In genomic region chr14:91267965-91268437, GRCh38 we compare ENCODE assay signal across 29 cellular contexts. TPM values are rescaled to one million over a fixed set of nuclear protein-coding genes. Genes with fewer than 3 reads are reported as not detected.
A peak's percentile ranks its signal among the peaks of the same experiment; 100 is the strongest.
DNase-seq lines count a peak whose midpoint lies in the region; ATAC-seq, FAIRE-seq and TF ChIP-seq lines count a peak whose summit lies in the region.
"Had no signal": no experiment of that assay in that cellular context is flagged by ENCODE, and none has a peak within 500 bp of the region (broad histone marks: within the 10 kb centered on the region; RNA-seq: fewer than 3 reads in every experiment).

No MANE protein-coding gene starts in this region.

- H3K36me3 ChIP-seq in CD8-positive, alpha-beta T cell (ENCODE audit: insufficient read depth, low read length), result peaks cover 24% of the 10 kb centered on the region
- H3K36me3 ChIP-seq: SJCRH30 had no signal

- no peak for FAIRE-seq in urothelium cell line (lab: Jason Lieb, UNC)
- FAIRE-seq: bronchial epithelial cell, D721Med had no signal

- POLR2A ChIA-PET in CD8-positive, alpha-beta T cell (lab: Charles Lee), result no interaction called here

- H3K27me3 Mint-ChIP-seq in T-helper 2 cell treated with Interferon-gamma antibody and Interleukin-4, amounts not matched to agents 5 μg/mL and 100 μg/mL, for 36 hours (ENCODE audit: low read depth), result peaks cover 5% of the 10 kb centered on the region
- H3K27me3 Mint-ChIP-seq in CD8-positive, alpha-beta T cell (ENCODE audit: low read depth), result no peaks in the 10 kb centered on the region
- H3K27me3 Mint-ChIP-seq in activated T-helper 17 cell treated with anti-CD3 and anti-CD28 coated beads, Interleukin-2, amount 50 U/mL, for 72 hours, result no peaks in the 10 kb centered on the region
- peaks cover 2% of the 10 kb centered on the region for H3K27me3 Mint-ChIP-seq in memory B cell

- no peak for DNase-seq in T-helper 2 cell treated with Interferon-gamma antibody and Interleukin-4, amounts not matched to agents 5 μg/mL and 100 μg/mL, for 36 hours (ENCODE audit: low spot score)
- no peak for DNase-seq in T-helper 2 cell
- no peak for DNase-seq in CD8-positive, alpha-beta T cell
- DNase-seq in memory B cell (ENCODE audit: low spot score in 2 of 2), result no peak
- no peak for DNase-seq in stimulated activated CD4-positive, alpha-beta T cell treated with anti-CD3 and anti-CD28 coated beads, Interleukin-2, amount 100 ng/mL, for 48 hours
- no peak for DNase-seq in NCI-H774 (lab: John Stamatoyannopoulos, UW)
- no peak for DNase-seq in urothelium cell line (ENCODE audit: low spot score)
- DNase-seq: 8988T; activated CD8-positive, alpha-beta memory T cell treated with anti-CD3 and anti-CD28 coated beads for 24 hours; activated gamma-delta T cell treated with Interleukin-2 at 50 U/mL for 16 hours; activated T-cell treated with anti-CD3 and anti-CD28 coated beads for 4 hours; aorta; C1 segment of cervical spinal cord; DND-41; hypothalamus; KBM-7; left cardiac atrium; NCI-H1092; NCI-H1694 treated with DMSO at 0.1 percent for 48 hours; NCI-H446; NCI-H748 treated with DMSO at 0.1 percent for 48 hours; nephron progenitor cell; SJCRH30; stimulated activated CD4-positive, alpha-beta T cell treated with anti-CD3 and anti-CD28 coated beads, Interleukin-4, amount 100 ng/mL, for 4 hours had no signal

- no peaks in the 10 kb centered on the region for H3K27me3 ChIP-seq in CD8-positive, alpha-beta T cell (ENCODE audit: insufficient read depth, low read length)
- H3K27me3 ChIP-seq: SJCRH30 had no signal

- H3K27ac Mint-ChIP-seq in T-helper 2 cell treated with Interferon-gamma antibody and Interleukin-4, amounts not matched to agents 5 μg/mL and 100 μg/mL, for 36 hours, result peak overlapping the region; percentile 10
- peak overlapping the region; percentile 30 for H3K27ac Mint-ChIP-seq in CD8-positive, alpha-beta T cell
- peak overlapping the region; percentile 6 for H3K27ac Mint-ChIP-seq in activated T-helper 17 cell treated with anti-CD3 and anti-CD28 coated beads, Interleukin-2, amount 50 U/mL, for 72 hours
- peak overlapping the region; percentile 72 for H3K27ac Mint-ChIP-seq in memory B cell
- H3K27ac Mint-ChIP-seq: nephron progenitor cell, type B pancreatic cell had no signal

- H3K4me1 ChIP-seq in CD8-positive, alpha-beta T cell (ENCODE audit: insufficient read depth, low read length), result peaks cover 19% of the 10 kb centered on the region

- CTCF ChIA-PET in CD8-positive, alpha-beta T cell (lab: Charles Lee), result interaction anchor here (1.4 to 1.9 kb wide), 3 partner anchors 19 to 91 kb away, joined by 4 to 6 read pairs (median 5); no protein-coding TSS in a partner anchor

- TF ChIP-seq CTCF in CD8-positive, alpha-beta T cell (IDR thresholded peaks at IDR 0.05), result no peak

- H3K27ac ChIP-seq in CD8-positive, alpha-beta T cell (ENCODE audit: low read depth, low read length), result no peak overlapping the region

- H3K4me1 Mint-ChIP-seq in T-helper 2 cell treated with Interferon-gamma antibody and Interleukin-4, amounts not matched to agents 5 μg/mL and 100 μg/mL, for 36 hours (ENCODE audit: low read depth), result peaks cover 34% of the 10 kb centered on the region
- peaks cover 32% of the 10 kb centered on the region for H3K4me1 Mint-ChIP-seq in CD8-positive, alpha-beta T cell (ENCODE audit: low read depth)
- peaks cover 23% of the 10 kb centered on the region for H3K4me1 Mint-ChIP-seq in activated T-helper 17 cell treated with anti-CD3 and anti-CD28 coated beads, Interleukin-2, amount 50 U/mL, for 72 hours
- peaks cover 11% of the 10 kb centered on the region for H3K4me1 Mint-ChIP-seq in memory B cell

- H3K4me3 ChIP-seq in CD8-positive, alpha-beta T cell (ENCODE audit: low read depth, low read length), result no peak overlapping the region
- H3K4me3 ChIP-seq: lung had no signal

- intact Hi-C loops in CD8-positive, alpha-beta T cell (cut with DNase I, micrococcal nuclease), result loop anchor here in 1 of 2 experiments (5.0 kb wide), 1 partner anchor 91 kb away; no protein-coding TSS in a partner anchor

- H3K36me3 Mint-ChIP-seq in T-helper 2 cell treated with Interferon-gamma antibody and Interleukin-4, amounts not matched to agents 5 μg/mL and 100 μg/mL, for 36 hours (ENCODE audit: low read depth), result peaks cover 39% of the 10 kb centered on the region
- peaks cover 46% of the 10 kb centered on the region for H3K36me3 Mint-ChIP-seq in CD8-positive, alpha-beta T cell
- peaks cover 37% of the 10 kb centered on the region for H3K36me3 Mint-ChIP-seq in activated T-helper 17 cell treated with anti-CD3 and anti-CD28 coated beads, Interleukin-2, amount 50 U/mL, for 72 hours (ENCODE audit: low read depth)
- peaks cover 28% of the 10 kb centered on the region for H3K36me3 Mint-ChIP-seq in memory B cell

- no peaks in the 10 kb centered on the region for H3K9me3 ChIP-seq in CD8-positive, alpha-beta T cell (ENCODE audit: low read length)
- H3K9me3 ChIP-seq: SJCRH30 had no signal

- no peak overlapping the region for H3K4me3 Mint-ChIP-seq in T-helper 2 cell treated with Interferon-gamma antibody and Interleukin-4, amounts not matched to agents 5 μg/mL and 100 μg/mL, for 36 hours
- no peak overlapping the region for H3K4me3 Mint-ChIP-seq in CD8-positive, alpha-beta T cell
- H3K4me3 Mint-ChIP-seq in activated T-helper 17 cell treated with anti-CD3 and anti-CD28 coated beads, Interleukin-2, amount 50 U/mL, for 72 hours, result no peak overlapping the region
- no peak overlapping the region for H3K4me3 Mint-ChIP-seq in memory B cell
- H3K4me3 Mint-ChIP-seq: nephron progenitor cell, type B pancreatic cell had no signal

- H3K9me3 Mint-ChIP-seq in T-helper 2 cell treated with Interferon-gamma antibody and Interleukin-4, amounts not matched to agents 5 μg/mL and 100 μg/mL, for 36 hours, result no peaks in the 10 kb centered on the region
- H3K9me3 Mint-ChIP-seq in CD8-positive, alpha-beta T cell, result no peaks in the 10 kb centered on the region
- no peaks in the 10 kb centered on the region for H3K9me3 Mint-ChIP-seq in activated T-helper 17 cell treated with anti-CD3 and anti-CD28 coated beads, Interleukin-2, amount 50 U/mL, for 72 hours
- no peaks in the 10 kb centered on the region for H3K9me3 Mint-ChIP-seq in memory B cell
- H3K9me3 Mint-ChIP-seq: nephron progenitor cell, type B pancreatic cell had no signal

- no peak for ATAC-seq in CD8-positive, alpha-beta T cell
- ATAC-seq in activated T-helper 17 cell treated with anti-CD3 and anti-CD28 coated beads, Interleukin-2, amount 50 U/mL, for 72 hours (replicated peaks), result no peak
- no peak for ATAC-seq in memory B cell (ENCODE audit: low read depth)
- ATAC-seq: left cardiac atrium had no signal

RNA-seq across cellular contexts. Expression of gene GPR68, which starts 23.5 kb away (rescaled TPM):
- total RNA-seq in CD8-positive, alpha-beta T cell, result 1 to 10 TPM; 3.6 to 5.1 TPM
- total RNA-seq in activated T-helper 17 cell treated with anti-CD3 and anti-CD28 coated beads, Interleukin-2, amount 50 U/mL, for 72 hours, result 10 to 100 TPM; 36.8 to 44.8 TPM
- total RNA-seq: SJCRH30 had no signal

Comparison
In these comparisons a context has a peak if more than half of its experiments do, and no peak if none do; other contexts are left out.
1. H3K27ac Mint-ChIP-seq: peak in every context shown above with its lines; median percentile 72 in memory B cell; 30 in CD8-positive, alpha-beta T cell; 10 in T-helper 2 cell treated with Interferon-gamma antibody and Interleukin-4, amounts not matched to agents 5 μg/mL and 100 μg/mL, for 36 hours; 6 in activated T-helper 17 cell treated with anti-CD3 and anti-CD28 coated beads, Interleukin-2, amount 50 U/mL, for 72 hours.
2. RNA of gene GPR68, which starts 23.5 kb away (total RNA-seq): 36.8 to 44.8 TPM in activated T-helper 17 cell treated with anti-CD3 and anti-CD28 coated beads, Interleukin-2, amount 50 U/mL, for 72 hours; 3.6 to 5.1 TPM in CD8-positive, alpha-beta T cell; every median in the first group is over 4 times any median in the second.